ENCODE assay signal across 9 cellular contexts in the genomic region with DNA sequence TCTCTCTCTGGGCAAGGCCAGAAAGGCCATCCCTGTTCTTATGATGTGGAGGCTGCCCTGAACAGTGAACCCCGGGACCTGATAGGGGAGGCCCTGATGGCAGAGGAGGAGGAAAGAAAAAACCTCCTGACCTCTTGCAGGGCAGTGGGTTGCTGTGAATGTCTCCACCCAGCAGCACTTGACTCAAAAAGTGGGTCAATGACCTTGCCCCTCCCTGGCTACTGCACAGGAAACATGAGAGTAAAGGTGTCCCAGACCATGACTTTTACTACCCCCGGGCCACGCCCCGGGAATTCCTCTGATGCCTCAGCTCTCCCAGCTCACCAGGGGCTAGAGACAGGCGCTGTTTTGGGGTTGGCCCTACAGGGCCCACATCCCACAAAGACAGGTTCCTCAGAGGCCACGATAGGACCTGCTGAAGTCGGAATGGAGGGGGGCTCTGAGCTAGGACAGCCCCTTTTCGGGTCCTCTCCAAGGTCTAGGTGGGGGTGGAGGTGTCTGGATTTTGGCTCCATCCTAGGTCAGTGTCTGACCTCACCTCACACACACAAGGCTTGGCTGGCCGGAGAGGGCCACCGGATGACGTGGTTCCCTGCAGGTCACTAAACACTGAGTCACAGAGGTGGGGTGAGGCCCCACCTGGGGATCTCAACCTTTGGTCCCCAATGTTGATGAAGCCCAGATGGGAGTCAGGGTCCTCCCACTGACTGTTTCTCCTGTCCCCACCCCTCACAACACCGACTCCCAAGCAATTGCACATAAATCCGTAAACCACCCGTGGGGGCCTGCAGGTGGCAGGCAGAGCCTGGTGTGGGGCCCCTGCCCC. TPM values are rescaled to one million over a fixed set of nuclear protein-coding genes. Genes with fewer than 3 reads are reported as not detected.
A peak's percentile ranks its signal among the peaks of the same experiment; 100 is the strongest.
DNase-seq lines count a peak whose midpoint lies in the region; ATAC-seq and TF ChIP-seq lines count a peak whose summit lies in the region.
"Had no signal": no experiment of that assay in that cellular context is flagged by ENCODE, and none has a peak within 500 bp of the region (broad histone marks: within the 10 kb centered on the region; RNA-seq: fewer than 3 reads in every experiment).

No MANE protein-coding gene starts in this region.

- H3K27ac ChIP-seq in right lobe of liver (no peak overlapping the region), SJCRH30 (no peak overlapping the region), tibial artery (no peak overlapping the region)

- H3K27me3 ChIP-seq in right lobe of liver: no peaks in the 10 kb centered on the region
- no peaks in the 10 kb centered on the region for H3K27me3 ChIP-seq in SJCRH30
- no peaks in the 10 kb centered on the region for H3K27me3 ChIP-seq in tibial artery

- peaks cover 0 to 4% (median 0%) of the 10 kb centered on the region in 4 donors for H3K36me3 ChIP-seq in right lobe of liver
- H3K36me3 ChIP-seq in SJCRH30: peaks cover 7% of the 10 kb centered on the region
- H3K36me3 ChIP-seq in tibial artery: peaks cover 0 to 12% (median 4%) of the 10 kb centered on the region in 3 donors

- no peak for TF ChIP-seq POLR2A in right lobe of liver (IDR thresholded peaks at IDR 0.05)

- TF ChIP-seq CTCF in right lobe of liver (IDR thresholded peaks at IDR 0.05) (no peak), tibial artery (IDR thresholded peaks at IDR 0.05) (no peak)

- no peaks in the 10 kb centered on the region for H3K9me3 ChIP-seq in right lobe of liver
- H3K9me3 ChIP-seq in SJCRH30 (replicated peaks): no peaks in the 10 kb centered on the region
- no peaks in the 10 kb centered on the region for H3K9me3 ChIP-seq in tibial artery

- H3K4me3 ChIP-seq in right lobe of liver (no peak overlapping the region), SJCRH30 (no peak overlapping the region), tibial artery (no peak overlapping the region)

- intact Hi-C loops in right lobe of liver (cut with DNase I) (no loop called here), tibial artery (cut with DNase I; ENCODE audit: low total_unique reads) (loop anchor here (5.0 kb wide), 2 partner anchors 95 kb away; partner anchors contain the start of gene PSMD9)

- peak; percentile 62 for DNase-seq in stimulated activated CD4-positive, alpha-beta T cell treated with anti-CD3 and anti-CD28 coated beads, Interleukin-15, amount 100 ng/mL, for 24 hours
- no peak for DNase-seq in stimulated activated CD4-positive, alpha-beta T cell treated with anti-CD3 and anti-CD28 coated beads, Interleukin-12 subunit alpha, Interleukin-12 subunit beta, amount 100 ng/mL, for 4 hours
- DNase-seq in activated CD8-positive, alpha-beta memory T cell treated with anti-CD3 and anti-CD28 coated beads, Interleukin-2, amount 50 U/mL, for 48 hours: peak; percentile 66
- DNase-seq in right lobe of liver: peak in 2 of 3 donors; percentile 52 to 54
- DNase-seq in 8988T: no peak
- DNase-seq in NCI-H1105 (lab: John Stamatoyannopoulos, UW): no peak
- DNase-seq in SJCRH30: no peak
- no peak for DNase-seq in tibial artery
- DNase-seq: glutamatergic neuron had no signal

- 47% methylated on average over 5 of the region's 14 CpGs for WGBS in right lobe of liver (ENCODE audit: insufficient coverage, low coverage, low lambda C conversion rate, missing lambda C conversion rate)

- peak in 1 of 4 donors; percentile 1 for ATAC-seq in right lobe of liver

- H3K4me1 ChIP-seq in right lobe of liver (peaks cover 0 to 36% (median 13%) of the 10 kb centered on the region in 4 donors), SJCRH30 (peaks cover 25% of the 10 kb centered on the region), tibial artery (peaks cover 0 to 39% (median 37%) of the 10 kb centered on the region in 4 donors)

RNA-seq across cellular contexts. Expression of gene RHOF, which starts 1.6 kb away (rescaled TPM):
- total RNA-seq in right lobe of liver: 10 to 100 TPM in 2 of 6 experiments, 1 to 10 TPM in 4; 3.7 to 16.2 (median 5.0) TPM
- total RNA-seq in SJCRH30 (2014; rRNA removed; shearing (Covaris generic)): 2.8 and 5.2 TPM in 2 replicates

RNA-seq across cellular contexts. Expression of gene SETD1B, which starts 11.9 kb away (rescaled TPM):
- total RNA-seq in right lobe of liver: 10 to 100 TPM in 3 of 6 experiments, 1 to 10 TPM in 3; 3.7 to 20.0 (median 9.3) TPM
- total RNA-seq in SJCRH30 (2014; rRNA removed; shearing (Covaris generic)): 3.2 and 3.8 TPM in 2 replicates

Comparison
In these comparisons a context has a peak if more than half of its experiments do, and no peak if none do; other contexts are left out.
1. DNase-seq: peak in stimulated activated CD4-positive, alpha-beta T cell treated with anti-CD3 and anti-CD28 coated beads, Interleukin-15, amount 100 ng/mL, for 24 hours (single experiment), activated CD8-positive, alpha-beta memory T cell treated with anti-CD3 and anti-CD28 coated beads, Interleukin-2, amount 50 U/mL, for 48 hours (single experiment) and right lobe of liver (2 of 3); none in stimulated activated CD4-positive, alpha-beta T cell treated with anti-CD3 and anti-CD28 coated beads, Interleukin-12 subunit alpha, Interleukin-12 subunit beta, amount 100 ng/mL, for 4 hours (single experiment), 8988T (single experiment), NCI-H1105 (single experiment), SJCRH30 (0 of 2) and tibial artery (0 of 2).